Comparison of ENCODE assay signal across 11 cellular contexts in genomic region chrX:21944136-21944615, GRCh38. TPM values are rescaled to one million over a fixed set of nuclear protein-coding genes. Genes with fewer than 3 reads are reported as not detected.
DNase-seq lines count a peak whose midpoint lies in the region; ATAC-seq, FAIRE-seq and TF ChIP-seq lines count a peak whose summit lies in the region.
"Had no signal": no experiment of that assay in that cellular context is flagged by ENCODE, and none has a peak within 500 bp of the region (broad histone marks: within the 10 kb centered on the region; RNA-seq: fewer than 3 reads in every experiment).

No MANE protein-coding gene starts in this region.

- intact Hi-C loops in HCT116 (cut with micrococcal nuclease) = no loop called here

- H3K9me2 ChIP-seq in HCT116 (ENCODE audit: insufficient read depth) = no peaks in the 10 kb centered on the region

- no peaks in the 10 kb centered on the region for H3K27me3 Mint-ChIP-seq in mesothelial cell of epicardium (ENCODE audit: low read depth)

- no peaks in the 10 kb centered on the region for H3K36me3 Mint-ChIP-seq in mesothelial cell of epicardium

- H3K9ac ChIP-seq in HCT116 (ENCODE audit: low read length) = peak overlapping the region; percentile 38

- RAD21 ChIA-PET in HCT116 (lab: Charles Lee; ENCODE audit: low non-redundant PET in 1 of 2, low total read pairs in 2 of 2, uncharacterized antibody in 2 of 2, unreplicated experiment in 2 of 2) = interaction anchor here in 1 of 2 experiments (0.7 kb wide), 1 partner anchor 89 kb away, joined by 4 read pairs; no protein-coding TSS in a partner anchor

- H3K4me1 ChIP-seq in HCT116 (ENCODE audit: control insufficient read depth in 1 of 2, insufficient read depth in 2 of 2, low read length in 2 of 2) = peaks cover 14 to 48% of the 10 kb centered on the region in 2 experiments
- peaks cover 12% of the 10 kb centered on the region for H3K4me1 ChIP-seq in suprapubic skin

- no peak overlapping the region for H2AFZ ChIP-seq in HCT116 (ENCODE audit: low read depth, low read length, poor library complexity, severe bottlenecking)

- 80% methylated on average over 8 of the region's 8 CpGs for WGBS in suprapubic skin

- H3K36me3 ChIP-seq in HCT116 (ENCODE audit: control insufficient read depth in 1 of 2, insufficient read depth in 2 of 2, low read length in 2 of 2) = no peaks in the 10 kb centered on the region
- H3K36me3 ChIP-seq in brain microvascular endothelial cell (replicated peaks) = no peaks in the 10 kb centered on the region
- no peaks in the 10 kb centered on the region for H3K36me3 ChIP-seq in suprapubic skin

- CTCF ChIA-PET in HCT116 (lab: Charles Lee) = no interaction called here

- H3K9me3 ChIP-seq in HCT116 (ENCODE audit: control insufficient read depth in 1 of 2, insufficient read depth in 1 of 2, low read depth in 1 of 2, low read length in 2 of 2) (no peaks in the 10 kb centered on the region), suprapubic skin (no peaks in the 10 kb centered on the region)

- no peak for ATAC-seq in HCT116

- H3K27ac Mint-ChIP-seq in mesothelial cell of epicardium = peak overlapping the region; percentile 68

- peaks cover 79% of the 10 kb centered on the region for H3K79me2 ChIP-seq in HCT116 (ENCODE audit: insufficient read depth, low read length)

- no TSS peak for BruUV-seq in HCT116 (replicated peaks; lab: Mats Ljungman, UMichigan)

- DNase-seq in AG08396 (ENCODE audit: low spot score) = peak; percentile 28
- DNase-seq in HCT116 (ENCODE audit: low read depth, low spot score) = no peak
- DNase-seq in brain microvascular endothelial cell = no peak
- no peak for DNase-seq in mesothelial cell of epicardium (ENCODE audit: low spot score in 2 of 2, unreplicated experiment in 2 of 2)
- DNase-seq in activated gamma-delta T cell treated with Interleukin-2 at 50 U/mL for 16 hours = no peak
- DNase-seq in suprapubic skin (ENCODE audit: low spot score in 2 of 2) = no peak
- no peak for DNase-seq in NCI-H2107 treated with DMSO at 0.1 percent for 48 hours (lab: John Stamatoyannopoulos, UW; ENCODE audit: unreplicated experiment)
- DNase-seq in H54 (ENCODE audit: insufficient read length, low spot score) = no peak
- DNase-seq: midbrain, NCI-H1105 treated with DMSO at 0.1 percent for 48 hours had no signal

- POLR2A ChIA-PET in HCT116 (lab: Charles Lee) = no interaction called here

- H3K4me3 Mint-ChIP-seq in mesothelial cell of epicardium = peak overlapping the region; percentile 34

- no peak for TF ChIP-seq EP300 in suprapubic skin (IDR thresholded peaks at IDR 0.05)

- peak overlapping the region; percentile 79 for H3K4me2 ChIP-seq in HCT116 (ENCODE audit: low read length)

- TF ChIP-seq CTCF in HCT116 (IDR thresholded peaks at IDR 0.05 in 2 of 3, conservative IDR thresholded peaks at IDR 0.05 in 1 of 3; ENCODE audit: borderline replicate concordance in 1 of 3, insufficient read depth in 1 of 3, low read depth in 2 of 3, low read length in 2 of 3) (no peak), brain microvascular endothelial cell (IDR thresholded peaks at IDR 0.05; ENCODE audit: low read depth, low read length, missing control alignments) (no peak), mesothelial cell of epicardium (IDR thresholded peaks at IDR 0.05; ENCODE audit: unreplicated experiment) (no peak), suprapubic skin (IDR thresholded peaks at IDR 0.05) (no peak)

- no peaks in the 10 kb centered on the region for H3K9me3 Mint-ChIP-seq in mesothelial cell of epicardium

- H3K27ac ChIP-seq in HCT116 (ENCODE audit: low read depth, low read length) = peak overlapping the region; percentile 72
- peak overlapping the region; percentile 86 for H3K27ac ChIP-seq in brain microvascular endothelial cell
- H3K27ac ChIP-seq in suprapubic skin = no peak overlapping the region

- no peak for TF ChIP-seq POLR2A in HCT116 (IDR thresholded peaks at IDR 0.05; ENCODE audit: borderline replicate concordance, extremely low read depth, insufficient read depth, insufficient read length)
- no peak for TF ChIP-seq POLR2A in suprapubic skin (IDR thresholded peaks at IDR 0.05)
- no peak for TF ChIP-seq POLR2A in H54 (IDR thresholded peaks at IDR 0.05; ENCODE audit: low read depth, low read length)

- peaks cover 70% of the 10 kb centered on the region for H3K4me1 Mint-ChIP-seq in mesothelial cell of epicardium

- H3K4me3 ChIP-seq in HCT116 (replicated peaks in 1 of 2; ENCODE audit: low read depth in 1 of 2, low read length in 2 of 2) (peak overlapping the region in 1 of 2 experiments; percentile 40; a peak in 1 of 4 replicates), brain microvascular endothelial cell (ENCODE audit: low read depth, low read length) (peak overlapping the region; percentile 3), suprapubic skin (no peak overlapping the region)

- no peaks in the 10 kb centered on the region for H3K27me3 ChIP-seq in HCT116 (ENCODE audit: insufficient read depth, low read length)
- no peaks in the 10 kb centered on the region for H3K27me3 ChIP-seq in brain microvascular endothelial cell (replicated peaks)
- no peaks in the 10 kb centered on the region for H3K27me3 ChIP-seq in suprapubic skin

- H4K20me1 ChIP-seq in HCT116 (ENCODE audit: insufficient read depth) = 0 out of 2 replicates have a peak, but pooled peaks cover 1% of the 10 kb centered on the region

- TF ChIP-seq RAD21 in HCT116 (IDR thresholded peaks at IDR 0.05; ENCODE audit: low read depth) = no peak

- no peak for FAIRE-seq in H54 (lab: Jason Lieb, UNC)
- FAIRE-seq: colon had no signal

- in situ Hi-C loops in brain microvascular endothelial cell (cut with HindIII; ENCODE audit: low pct_ligation_motif_present, low sequenced_read_pairs) = no loop called here

TF ChIP-seq in HCT116, 20 proteins besides CTCF, POLR2A, EP300 and RAD21:
- TF ChIP-seq ATF3 (IDR thresholded peaks at IDR 0.05) (no peak), ELF1 (IDR thresholded peaks at IDR 0.05; ENCODE audit: borderline replicate concordance, low read depth) (no peak), SRF (IDR thresholded peaks at IDR 0.05; ENCODE audit: low read depth) (no peak), EZH2 (IDR thresholded peaks at IDR 0.05) (no peak)

RNA-seq across cellular contexts. Expression of gene SMS, which starts 3.7 kb away (rescaled TPM):
- total RNA-seq in HCT116 (2021; ENCODE audit: unreplicated experiment) = 164 TPM
- 118 and 150 TPM in 2 replicates for polyA plus RNA-seq in HCT116 (2012)
- total RNA-seq in mesothelial cell of epicardium = 172 to 176 TPM (median 174 TPM) in 3 replicates
- total RNA-seq in suprapubic skin = 10 to 100 TPM; 19.0 to 27.3 (median 26.3) TPM
